In the genomic region with DNA sequence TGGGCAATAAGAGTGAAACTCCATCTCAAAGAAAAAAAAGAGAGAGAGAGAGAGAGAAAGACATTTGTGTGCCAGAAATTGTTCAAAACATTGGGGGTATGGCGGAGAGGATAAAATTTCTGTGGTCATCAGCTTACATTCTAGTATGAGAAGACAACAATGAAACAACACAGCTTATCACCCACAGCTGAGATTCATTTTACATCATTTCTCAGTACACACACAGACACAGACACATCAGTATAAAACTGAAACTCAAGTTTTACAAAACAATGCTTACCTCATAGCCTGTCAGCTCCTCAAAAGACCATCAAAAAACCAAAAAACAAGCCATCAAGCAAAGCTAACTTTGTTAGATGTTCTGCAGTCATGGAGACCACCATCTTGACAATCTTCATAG, we compare ENCODE assay signal across 21 cellular contexts.
"Had no signal": no experiment of that assay in that cellular context is flagged by ENCODE, and none has a peak within 500 bp of the region (broad histone marks: within the 10 kb centered on the region; RNA-seq: fewer than 3 reads in every experiment).

No MANE protein-coding gene starts in this region.

- H3K4me3 Mint-ChIP-seq: endodermal cell; naive thymus-derived CD4-positive, alpha-beta T cell; nephron progenitor cell; type B pancreatic cell had no signal

- ATAC-seq: foreskin keratinocyte; heart left ventricle; left colon; naive thymus-derived CD4-positive, alpha-beta T cell; sciatic nerve had no signal

- H3K36me3 Mint-ChIP-seq: naive thymus-derived CD4-positive, alpha-beta T cell; type B pancreatic cell had no signal

- DNase-seq: effector CD4-positive, alpha-beta T cell; endodermal cell; erythroblast; foreskin keratinocyte; heart left ventricle; hippocampal formation; left colon; mammary epithelial cell; naive thymus-derived CD4-positive, alpha-beta T cell; nephron progenitor cell; posterior cingulate gyrus; spleen; stimulated activated CD4-positive, alpha-beta T cell treated with anti-CD3 and anti-CD28 coated beads, Interleukin-15, amount 100 ng/mL, for 24 hours; stimulated activated CD4-positive, alpha-beta T cell treated with anti-CD3 and anti-CD28 coated beads, Interleukin-1b, Interleukin-23, amount 100 ng/mL, for 48 hours; stimulated activated CD4-positive, alpha-beta T cell treated with anti-CD3 and anti-CD28 coated beads, Interleukin-4, amount 100 ng/mL, for 24 hours; stimulated activated naive CD4-positive, alpha-beta T cell; thyroid gland had no signal

- FAIRE-seq: endothelial cell of umbilical vein, urothelium cell line had no signal

- H3K27ac Mint-ChIP-seq: endodermal cell; naive thymus-derived CD4-positive, alpha-beta T cell; nephron progenitor cell; type B pancreatic cell had no signal

- H3K9me3 Mint-ChIP-seq: endodermal cell; naive thymus-derived CD4-positive, alpha-beta T cell; nephron progenitor cell; type B pancreatic cell had no signal

- H3K4me1 Mint-ChIP-seq: endodermal cell, nephron progenitor cell had no signal
